8 cellular contexts compared by ENCODE assay signal in the genomic region with DNA sequence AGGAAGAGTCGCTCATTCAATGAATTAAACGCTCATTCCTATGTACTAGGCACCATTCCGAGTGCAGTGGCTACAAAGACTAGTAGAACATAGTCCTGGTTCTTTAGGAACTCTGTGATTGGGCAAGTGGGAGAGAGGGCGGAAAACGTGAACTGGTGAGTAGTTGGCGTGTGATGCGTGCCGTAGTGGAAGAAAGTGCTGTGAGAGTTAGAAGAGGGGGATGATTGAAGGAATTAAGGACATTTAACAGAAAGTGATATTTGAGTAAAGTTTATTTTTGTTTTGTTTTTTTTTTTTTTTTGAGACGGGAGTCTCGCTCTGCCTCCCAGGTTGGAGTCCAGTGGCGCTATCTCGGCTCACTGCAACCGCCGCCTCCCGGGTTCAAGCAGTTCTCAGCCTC. TPM values are rescaled to one million over a fixed set of nuclear protein-coding genes. Genes with fewer than 3 reads are reported as not detected.
A peak's percentile ranks its signal among the peaks of the same experiment; 100 is the strongest.
DNase-seq lines count a peak whose midpoint lies in the region; ATAC-seq and TF ChIP-seq lines count a peak whose summit lies in the region.

No MANE protein-coding gene starts in this region.

- H3K27ac Mint-ChIP-seq in natural killer cell treated with Interleukin-12 subunit alpha and Interleukin-12 subunit beta and Interleukin-15 and Interleukin-18, amount 100 ng/mL, for 72 hours: peak overlapping the region; percentile 79 to 91

- ATAC-seq in natural killer cell treated with Interleukin-12 subunit alpha and Interleukin-12 subunit beta and Interleukin-15 and Interleukin-18, amount 100 ng/mL, for 72 hours: peak in 1 of 2 donors; percentile 52
- ATAC-seq in HG03565 (IDR thresholded peaks at IDR 0.05; ENCODE audit: unreplicated experiment): no peak

- CTCF ChIA-PET in HEK293T (lab: Yijun Ruan, JAX): interaction anchor here (1.7 kb wide), 1 partner anchor 10 kb away, joined by 4 read pairs; the partner anchor contains the start of gene PEX12

- H3K27me3 ChIP-seq in endocrine pancreas (ENCODE audit: control insufficient read depth, insufficient read depth, low read length): no peaks in the 10 kb centered on the region

- H3K4me3 Mint-ChIP-seq in natural killer cell treated with Interleukin-12 subunit alpha and Interleukin-12 subunit beta and Interleukin-15 and Interleukin-18, amount 100 ng/mL, for 72 hours: peak overlapping the region; percentile 89

- peak overlapping the region; percentile 97 for H3K4me3 ChIP-seq in AG10803 (ENCODE audit: low read length)
- H3K4me3 ChIP-seq in WI38 (ENCODE audit: low read depth, low read length): peak overlapping the region; percentile 63
- peak overlapping the region; percentile 95 for H3K4me3 ChIP-seq in endocrine pancreas (ENCODE audit: control insufficient read depth, insufficient read depth, low read length)

- no peak for TF ChIP-seq CTCF in AG10803 (conservative IDR thresholded peaks at IDR 0.05; ENCODE audit: low read length)
- TF ChIP-seq CTCF in WI38 (IDR thresholded peaks at IDR 0.05; ENCODE audit: low read depth, low read length): no peak

- no peaks in the 10 kb centered on the region for H3K4me1 ChIP-seq in endocrine pancreas (ENCODE audit: control insufficient read depth, insufficient read depth, low read length)

- no peaks in the 10 kb centered on the region for H3K36me3 ChIP-seq in endocrine pancreas (ENCODE audit: control insufficient read depth, insufficient read depth, low read length)

- H3K4me1 Mint-ChIP-seq in natural killer cell treated with Interleukin-12 subunit alpha and Interleukin-12 subunit beta and Interleukin-15 and Interleukin-18, amount 100 ng/mL, for 72 hours (ENCODE audit: low read depth in 2 of 2): peaks cover 20 to 23% of the 10 kb centered on the region in 2 donors

- no peak overlapping the region for H3K27ac ChIP-seq in substantia nigra (ENCODE audit: low read depth, low read length, poor library complexity, severe bottlenecking)

- no peaks in the 10 kb centered on the region for H3K9me3 ChIP-seq in endocrine pancreas (ENCODE audit: control insufficient read depth, low read length)

- peaks cover 0 to 2% of the 10 kb centered on the region in 2 donors for H3K27me3 Mint-ChIP-seq in natural killer cell treated with Interleukin-12 subunit alpha and Interleukin-12 subunit beta and Interleukin-15 and Interleukin-18, amount 100 ng/mL, for 72 hours

- H3K36me3 Mint-ChIP-seq in natural killer cell treated with Interleukin-12 subunit alpha and Interleukin-12 subunit beta and Interleukin-15 and Interleukin-18, amount 100 ng/mL, for 72 hours: peaks cover 6% of the 10 kb centered on the region

- peak; percentile 40 for DNase-seq in AG10803 (ENCODE audit: low read depth)
- peak; percentile 26 for DNase-seq in HEK293T (ENCODE audit: extremely low spot score)
- DNase-seq in natural killer cell treated with Interleukin-12 subunit alpha and Interleukin-12 subunit beta and Interleukin-15 and Interleukin-18, amount 100 ng/mL, for 72 hours (ENCODE audit: low spot score): no peak
- DNase-seq in NCI-H446 treated with DMSO at 0.1 percent for 48 hours (lab: John Stamatoyannopoulos, UW): no peak
- no peak for DNase-seq in substantia nigra (lab: John Stamatoyannopoulos, UW)

- no peaks in the 10 kb centered on the region for H3K9me3 Mint-ChIP-seq in natural killer cell treated with Interleukin-12 subunit alpha and Interleukin-12 subunit beta and Interleukin-15 and Interleukin-18, amount 100 ng/mL, for 72 hours

- H3K9ac ChIP-seq in endocrine pancreas (ENCODE audit: control insufficient read depth, insufficient read depth, low read length): peak overlapping the region; percentile 78

- POLR2A ChIA-PET in HEK293T (lab: Yijun Ruan, JAX): interaction anchor here (1.0 to 8.4 kb wide), 10 partner anchors 9 to 240 kb away, joined by 3 to 132 read pairs (median 6); partner anchors contain the start of genes AP2B1, PEX12 and TAF15

TF ChIP-seq in HEK293T, 16 proteins besides CTCF, POLR2A, EP300 and RAD21:
- peak; percentile 20; the same call in 1 of the 2 replicates for TF ChIP-seq L3MBTL2 (conservative IDR thresholded peaks at IDR 0.05)
- no peak for TF ChIP-seq ARNT (IDR thresholded peaks at IDR 0.05)

RNA-seq across cellular contexts. Expression of gene SLFN14, which starts 7.9 kb away (rescaled TPM):
- not detected for total RNA-seq in natural killer cell treated with Interleukin-12 subunit alpha and Interleukin-12 subunit beta and Interleukin-15 and Interleukin-18, amount 100 ng/mL, for 72 hours

RNA-seq across cellular contexts. Expression of gene PEX12, which starts 9.8 kb away (rescaled TPM):
- total RNA-seq in natural killer cell treated with Interleukin-12 subunit alpha and Interleukin-12 subunit beta and Interleukin-15 and Interleukin-18, amount 100 ng/mL, for 72 hours: 1 to 10 TPM; 3.5 to 4.5 TPM

RNA-seq across cellular contexts. Expression of gene AP2B1, which starts 18.6 kb away (rescaled TPM):
- 100 to 1,000 TPM; 158 to 171 TPM for total RNA-seq in natural killer cell treated with Interleukin-12 subunit alpha and Interleukin-12 subunit beta and Interleukin-15 and Interleukin-18, amount 100 ng/mL, for 72 hours

RNA-seq across cellular contexts. Expression of gene SLFN12L, which starts 31.1 kb away (rescaled TPM):
- 10 to 100 TPM; 40.2 to 83.7 TPM for total RNA-seq in natural killer cell treated with Interleukin-12 subunit alpha and Interleukin-12 subunit beta and Interleukin-15 and Interleukin-18, amount 100 ng/mL, for 72 hours

Comparison
In these comparisons a context has a peak if more than half of its experiments do, and no peak if none do; other contexts are left out.
1. DNase-seq: peak in AG10803 (single experiment) and HEK293T (single experiment); none in natural killer cell treated with Interleukin-12 subunit alpha and Interleukin-12 subunit beta and Interleukin-15 and Interleukin-18, amount 100 ng/mL, for 72 hours (single experiment), NCI-H446 treated with DMSO at 0.1 percent for 48 hours (single experiment) and substantia nigra (0 of 49).
2. Peak in every context shown above with its lines, with median percentiles within 50 percentile points of each other: H3K4me3 ChIP-seq.